ENCODE assay signal across 24 cellular contexts in genomic region chr4:172220679-172221078, GRCh38.
A peak's percentile ranks its signal among the peaks of the same experiment; 100 is the strongest.
DNase-seq lines count a peak whose midpoint lies in the region; FAIRE-seq and TF ChIP-seq lines count a peak whose summit lies in the region.
"Had no signal": no experiment of that assay in that cellular context is flagged by ENCODE, and none has a peak within 500 bp of the region (broad histone marks: within the 10 kb centered on the region; RNA-seq: fewer than 3 reads in every experiment).

No MANE protein-coding gene starts in this region.

- H3F3A ChIP-seq in MM.1S (ENCODE audit: insufficient read depth, low read length), result no peaks in the 10 kb centered on the region

- H3K9me2 ChIP-seq in MM.1S (replicated peaks; ENCODE audit: insufficient read depth, low read length), result no peaks in the 10 kb centered on the region

- peak; percentile 11 for FAIRE-seq in D721Med (lab: Jason Lieb, UNC)
- FAIRE-seq: A549, GM12878, GM12892, GM18507 had no signal

- no peaks in the 10 kb centered on the region for H3K36me3 ChIP-seq in MM.1S (replicated peaks; ENCODE audit: insufficient read depth, low read length)
- H3K36me3 ChIP-seq: BLaER1 treated with 17β-estradiol and CSF1 and Interleukin-3, amounts not matched to agents 10 nM and 100 nM had no signal

- H3K4me1 ChIP-seq in MM.1S (ENCODE audit: low read length), result no peaks in the 10 kb centered on the region
- H3K4me1 ChIP-seq: A549; BLaER1 treated with 17β-estradiol and CSF1 and Interleukin-3, amounts not matched to agents 10 nM and 100 nM; Caco-2 had no signal

- no peaks in the 10 kb centered on the region for H3K27me3 ChIP-seq in MM.1S (replicated peaks; ENCODE audit: insufficient read depth, low read length)
- H3K27me3 ChIP-seq: BLaER1 treated with 17β-estradiol and CSF1 and Interleukin-3, amounts not matched to agents 10 nM and 100 nM had no signal

- no peak overlapping the region for H3K9ac ChIP-seq in MM.1S (ENCODE audit: low read length)
- H3K9ac ChIP-seq: BLaER1 treated with 17β-estradiol and CSF1 and Interleukin-3, amounts not matched to agents 10 nM and 100 nM had no signal

- H3K4me2 ChIP-seq in MM.1S (ENCODE audit: low read depth, low read length), result no peak overlapping the region
- H3K4me2 ChIP-seq: A549; BLaER1 treated with 17β-estradiol and CSF1 and Interleukin-3, amounts not matched to agents 10 nM and 100 nM had no signal

- no peak overlapping the region for H2AFZ ChIP-seq in MM.1S (ENCODE audit: low read length)

- no peak for DNase-seq in D721Med (ENCODE audit: insufficient read length, low spot score)
- DNase-seq in OCI-M1 (lab: John Stamatoyannopoulos, UW), result peak; percentile 88
- DNase-seq in erythroblast (lab: John Stamatoyannopoulos, UW), result peak; percentile 45 to 48
- DNase-seq in activated CD4-positive, alpha-beta T cell treated with anti-CD3 and anti-CD28 coated beads for 48 hours, result no peak
- DNase-seq in MM.1S, result no peak
- DNase-seq: AML-193; Caco-2; Calu3; CD4-positive, alpha-beta T cell; CD8-positive, alpha-beta T cell; DMS 273 treated with DMSO at 0.1 percent for 48 hours; DMS153; DMS53; DMS79; DND-41; EL; GDM1 had no signal

- no peaks in the 10 kb centered on the region for H3K9me3 ChIP-seq in MM.1S (replicated peaks; ENCODE audit: insufficient read depth, low read length)
- H3K9me3 ChIP-seq: A549; BLaER1 treated with 17β-estradiol and CSF1 and Interleukin-3, amounts not matched to agents 10 nM and 100 nM; Caco-2 had no signal

- H3K27ac ChIP-seq in MM.1S (ENCODE audit: low read length), result no peak overlapping the region
- H3K27ac ChIP-seq: 22Rv1; A549; BLaER1 treated with 17β-estradiol and CSF1 and Interleukin-3, amounts not matched to agents 10 nM and 100 nM; C4-2B had no signal

- TF ChIP-seq CTCF in D721Med (IDR thresholded peaks at IDR 0.05; ENCODE audit: insufficient read depth, missing control alignments) (no peak), MM.1S (IDR thresholded peaks at IDR 0.05; ENCODE audit: low read length) (no peak)

- TF ChIP-seq POLR2A in erythroblast (IDR thresholded peaks at IDR 0.05; ENCODE audit: low read length), result no peak

- no peaks in the 10 kb centered on the region for H4K20me1 ChIP-seq in MM.1S (ENCODE audit: insufficient read depth, low read length)
- H4K20me1 ChIP-seq: BLaER1 treated with 17β-estradiol and CSF1 and Interleukin-3, amounts not matched to agents 10 nM and 100 nM had no signal

- H3K79me2 ChIP-seq in MM.1S (ENCODE audit: low read length), result no peaks in the 10 kb centered on the region

- H3K4me3 ChIP-seq in MM.1S (ENCODE audit: low read length), result no peak overlapping the region
- H3K4me3 ChIP-seq: A549; BLaER1 treated with 17β-estradiol and CSF1 and Interleukin-3, amounts not matched to agents 10 nM and 100 nM; GM12878 had no signal

Comparison
In these comparisons a context has a peak if more than half of its experiments do, and no peak if none do; other contexts are left out.
1. DNase-seq: peak in OCI-M1 (single experiment) and erythroblast (2 of 2); none in D721Med (single experiment), activated CD4-positive, alpha-beta T cell treated with anti-CD3 and anti-CD28 coated beads for 48 hours (single experiment) and MM.1S (single experiment).